1 cellular context compared by ENCODE assay signal in genomic region chr20:62795023-62795761, GRCh38.
TF ChIP-seq lines count a peak whose summit lies in the region.

No MANE protein-coding gene starts in this region.

TF ChIP-seq in HEK293, 187 proteins besides CTCF, POLR2A, EP300 and RAD21 (continued from another document and continues in another):
- TF ChIP-seq ZBTB44 (tag by site-specific recombination; IDR thresholded peaks at IDR 0.05) = no peak
- no peak for TF ChIP-seq ZNF501 (tag by site-specific recombination; IDR thresholded peaks at IDR 0.05)
- peak; percentile 78 for TF ChIP-seq ZBTB20 (tag by site-specific recombination; IDR thresholded peaks at IDR 0.05)
- TF ChIP-seq KLF10 (tag by site-specific recombination; IDR thresholded peaks at IDR 0.05) = no peak
- no peak for TF ChIP-seq ZSCAN16 (tag by site-specific recombination; IDR thresholded peaks at IDR 0.05)
- no peak for TF ChIP-seq ZNF16 (tag by site-specific recombination; IDR thresholded peaks at IDR 0.05; ENCODE audit: low read depth)
- TF ChIP-seq ZNF558 (tag by site-specific recombination; IDR thresholded peaks at IDR 0.05) = no peak
- TF ChIP-seq ZNF416 (tag by site-specific recombination; IDR thresholded peaks at IDR 0.05) = no peak
- peak; percentile 93 for TF ChIP-seq ZBTB7A (tag by site-specific recombination; IDR thresholded peaks at IDR 0.05; ENCODE audit: low read depth)
- TF ChIP-seq ZNF175 (tag by site-specific recombination; IDR thresholded peaks at IDR 0.05) = no peak
- no peak for TF ChIP-seq SCRT1 (tag by site-specific recombination; IDR thresholded peaks at IDR 0.05; ENCODE audit: borderline replicate concordance)
- no peak for TF ChIP-seq ZNF624 (tag by site-specific recombination; IDR thresholded peaks at IDR 0.05)
- TF ChIP-seq HOXC10 (CRISPR knock-in tag; IDR thresholded peaks at IDR 0.05) = no peak
- TF ChIP-seq, protein P1, sequence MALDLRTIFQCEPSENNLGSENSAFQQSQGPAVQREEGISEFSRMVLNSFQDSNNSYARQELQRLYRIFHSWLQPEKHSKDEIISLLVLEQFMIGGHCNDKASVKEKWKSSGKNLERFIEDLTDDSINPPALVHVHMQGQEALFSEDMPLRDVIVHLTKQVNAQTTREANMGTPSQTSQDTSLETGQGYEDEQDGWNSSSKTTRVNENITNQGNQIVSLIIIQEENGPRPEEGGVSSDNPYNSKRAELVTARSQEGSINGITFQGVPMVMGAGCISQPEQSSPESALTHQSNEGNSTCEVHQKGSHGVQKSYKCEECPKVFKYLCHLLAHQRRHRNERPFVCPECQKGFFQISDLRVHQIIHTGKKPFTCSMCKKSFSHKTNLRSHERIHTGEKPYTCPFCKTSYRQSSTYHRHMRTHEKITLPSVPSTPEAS (tag by site-specific recombination; IDR thresholded peaks at IDR 0.05) = no peak; the same call in 1 of the 2 replicates
- 0 out of 2 replicates have a peak, but pooled peaks have one; percentile 1 for TF ChIP-seq ZBTB21 (tag by site-specific recombination; IDR thresholded peaks at IDR 0.05)
- no peak for TF ChIP-seq KLF7 (tag by site-specific recombination; IDR thresholded peaks at IDR 0.05; ENCODE audit: borderline replicate concordance)
- no peak; the same call in 1 of the 2 replicates for TF ChIP-seq KLF8 (tag by site-specific recombination; IDR thresholded peaks at IDR 0.05)
- no peak for TF ChIP-seq ZNF530 (tag by site-specific recombination; IDR thresholded peaks at IDR 0.05; ENCODE audit: low read depth)
- TF ChIP-seq ZNF658 (tag by site-specific recombination; IDR thresholded peaks at IDR 0.05) = no peak
- TF ChIP-seq GLI4 (tag by site-specific recombination; IDR thresholded peaks at IDR 0.05) = no peak
- no peak for TF ChIP-seq REST (tag by site-specific recombination; IDR thresholded peaks at IDR 0.05)
- peak; percentile 57; the same call in 1 of the 2 replicates for TF ChIP-seq ZFHX2 (tag by site-specific recombination; conservative IDR thresholded peaks at IDR 0.05)
- no peak for TF ChIP-seq ZNF174 (tag by site-specific recombination; IDR thresholded peaks at IDR 0.05)
- no peak for TF ChIP-seq ZNF621 (tag by site-specific recombination; IDR thresholded peaks at IDR 0.05)
- TF ChIP-seq PRDM2 (tag by site-specific recombination; IDR thresholded peaks at IDR 0.05; ENCODE audit: borderline replicate concordance) = no peak
- TF ChIP-seq ZNF623 (tag by site-specific recombination; IDR thresholded peaks at IDR 0.05) = 0 out of 2 replicates have a peak, but pooled peaks have one; percentile 5
- TF ChIP-seq, protein P2, sequence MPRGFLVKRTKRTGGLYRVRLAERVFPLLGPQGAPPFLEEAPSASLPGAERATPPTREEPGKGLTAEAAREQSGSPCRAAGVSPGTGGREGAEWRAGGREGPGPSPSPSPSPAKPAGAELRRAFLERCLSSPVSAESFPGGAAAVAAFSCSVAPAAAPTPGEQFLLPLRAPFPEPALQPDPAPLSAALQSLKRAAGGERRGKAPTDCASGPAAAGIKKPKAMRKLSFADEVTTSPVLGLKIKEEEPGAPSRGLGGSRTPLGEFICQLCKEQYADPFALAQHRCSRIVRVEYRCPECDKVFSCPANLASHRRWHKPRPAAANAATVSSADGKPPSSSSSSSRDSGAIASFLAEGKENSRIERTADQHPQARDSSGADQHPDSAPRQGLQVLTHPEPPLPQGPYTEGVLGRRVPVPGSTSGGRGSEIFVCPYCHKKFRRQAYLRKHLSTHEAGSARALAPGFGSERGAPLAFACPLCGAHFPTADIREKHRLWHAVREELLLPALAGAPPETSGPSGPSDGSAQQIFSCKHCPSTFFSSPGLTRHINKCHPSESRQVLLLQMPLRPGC (tag by site-specific recombination; IDR thresholded peaks at IDR 0.05) = 0 out of 2 replicates have a peak, but pooled peaks have one; percentile 12
- no peak for TF ChIP-seq TRIM28 (IDR thresholded peaks at IDR 0.05; ENCODE audit: borderline replicate concordance, low read length)
- no peak for TF ChIP-seq GFI1B (tag by site-specific recombination; IDR thresholded peaks at IDR 0.05)
- TF ChIP-seq ZFP41 (tag by site-specific recombination; IDR thresholded peaks at IDR 0.05; ENCODE audit: borderline replicate concordance) = no peak
- TF ChIP-seq ZNF48 (tag by site-specific recombination; IDR thresholded peaks at IDR 0.05) = no peak
- TF ChIP-seq ZNF518A (tag by site-specific recombination; conservative IDR thresholded peaks at IDR 0.05; ENCODE audit: low read depth) = no peak
- TF ChIP-seq ZNF248 (tag by site-specific recombination; IDR thresholded peaks at IDR 0.05) = no peak
- TF ChIP-seq AEBP2 (tag by site-specific recombination; IDR thresholded peaks at IDR 0.05; ENCODE audit: borderline replicate concordance) = no peak
- peak; percentile 28; the same call in 1 of the 2 replicates for TF ChIP-seq KLF16 (tag by site-specific recombination; IDR thresholded peaks at IDR 0.05)
- TF ChIP-seq, protein P3, sequence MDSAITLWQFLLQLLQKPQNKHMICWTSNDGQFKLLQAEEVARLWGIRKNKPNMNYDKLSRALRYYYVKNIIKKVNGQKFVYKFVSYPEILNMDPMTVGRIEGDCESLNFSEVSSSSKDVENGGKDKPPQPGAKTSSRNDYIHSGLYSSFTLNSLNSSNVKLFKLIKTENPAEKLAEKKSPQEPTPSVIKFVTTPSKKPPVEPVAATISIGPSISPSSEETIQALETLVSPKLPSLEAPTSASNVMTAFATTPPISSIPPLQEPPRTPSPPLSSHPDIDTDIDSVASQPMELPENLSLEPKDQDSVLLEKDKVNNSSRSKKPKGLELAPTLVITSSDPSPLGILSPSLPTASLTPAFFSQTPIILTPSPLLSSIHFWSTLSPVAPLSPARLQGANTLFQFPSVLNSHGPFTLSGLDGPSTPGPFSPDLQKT (IDR thresholded peaks at IDR 0.05; ENCODE audit: borderline replicate concordance, low read depth, low read length) = no peak
- TF ChIP-seq ZNF140 (tag by site-specific recombination; IDR thresholded peaks at IDR 0.05) = no peak
- TF ChIP-seq ZNF654 (tag by site-specific recombination; IDR thresholded peaks at IDR 0.05; ENCODE audit: low read depth) = no peak
- no peak for TF ChIP-seq ZNF792 (tag by site-specific recombination; IDR thresholded peaks at IDR 0.05)
- no peak for TF ChIP-seq ZNF514 (tag by site-specific recombination; IDR thresholded peaks at IDR 0.05)
